8 cellular contexts compared by ENCODE assay signal in genomic region chr6:26286168-26286854, GRCh38.
A peak's percentile ranks its signal among the peaks of the same experiment; 100 is the strongest.
DNase-seq lines count a peak whose midpoint lies in the region; ATAC-seq lines count a peak whose summit lies in the region.

No MANE protein-coding gene starts in this region.

- intact Hi-C loops in right cardiac atrium (cut with DNase I) = loop anchor here in 2 of 4 donors (10.0 kb wide), 2 partner anchors 82 to 848 kb away; a partner anchor contains a TSS

- H3K27me3 ChIP-seq in right cardiac atrium (ENCODE audit: control insufficient read depth, insufficient read depth) = no peaks in the 10 kb centered on the region

- H3K4me3 ChIP-seq in right cardiac atrium (ENCODE audit: low read length) = peak overlapping the region; percentile 72

- H3K9me3 ChIP-seq in right cardiac atrium (ENCODE audit: control insufficient read depth, low read length) = no peaks in the 10 kb centered on the region

- H3K4me1 ChIP-seq in right cardiac atrium (ENCODE audit: control insufficient read depth, insufficient read depth, low read length) = peaks cover 5% of the 10 kb centered on the region

- H3K27ac ChIP-seq in right cardiac atrium (ENCODE audit: low read length) = peak overlapping the region; percentile 99

- 4% methylated on average over 18 of the region's 18 CpGs for WGBS in right cardiac atrium

- peak; percentile 33 for DNase-seq in GF-D8 (lab: John Stamatoyannopoulos, UW)
- DNase-seq in NCI-H1105 (lab: John Stamatoyannopoulos, UW) = peak; percentile 74
- peak; percentile 38 to 84 (median 67) for DNase-seq in T-helper 1 cell
- DNase-seq in amniotic epithelial cell (ENCODE audit: low read depth) = peak; percentile 65
- peak; percentile 37 to 78 (median 76) for DNase-seq in right cardiac atrium
- DNase-seq in putamen (ENCODE audit: low spot score) = peak; percentile 83

- ATAC-seq in right cardiac atrium (peak; percentile 79 to 83), GM21390 (IDR thresholded peaks at IDR 0.05; ENCODE audit: unreplicated experiment) (no peak), HG03342 (IDR thresholded peaks at IDR 0.05; ENCODE audit: unreplicated experiment) (no peak)

Comparison
In these comparisons a context has a peak if more than half of its experiments do, and no peak if none do; other contexts are left out.
1. DNase-seq: peak in every context shown above with its lines; median percentile 83 in putamen; 76 in right cardiac atrium; 74 in NCI-H1105; 67 in T-helper 1 cell; 65 in amniotic epithelial cell; 33 in GF-D8.
2. ATAC-seq: peak in right cardiac atrium (2 of 2); none in GM21390 (single experiment) and HG03342 (single experiment).